Comparison of ENCODE assay signal across 11 cellular contexts in genomic region chr18:79402209-79402576, GRCh38. TPM values are rescaled to one million over a fixed set of nuclear protein-coding genes. Genes with fewer than 3 reads are reported as not detected.
DNase-seq lines count a peak whose midpoint lies in the region; ATAC-seq, FAIRE-seq and TF ChIP-seq lines count a peak whose summit lies in the region.
"Had no signal": no experiment of that assay in that cellular context is flagged by ENCODE, and none has a peak within 500 bp of the region (broad histone marks: within the 10 kb centered on the region; RNA-seq: fewer than 3 reads in every experiment).

No MANE protein-coding gene starts in this region.

- no peaks in the 10 kb centered on the region for H3K36me3 ChIP-seq in CD4-positive, CD25-positive, alpha-beta regulatory T cell (ENCODE audit: control insufficient read depth, insufficient read depth, low read length)
- H3K36me3 ChIP-seq in OCI-LY7 (ENCODE audit: insufficient read depth, low read length) (peaks cover 20% of the 10 kb centered on the region), neuronal stem cell (replicated peaks in 1 of 2; ENCODE audit: control insufficient read depth in 2 of 2, insufficient read depth in 2 of 2, low read length in 2 of 2) (no peaks in the 10 kb centered on the region)

- no peak for FAIRE-seq in frontal cortex (lab: Jason Lieb, UNC)

- CTCF ChIA-PET in OCI-LY7 (lab: Charles Lee; ENCODE audit: unreplicated experiment): interaction anchor here (0.5 kb wide), 1 partner anchor 123 kb away, joined by 4 read pairs; no protein-coding TSS in a partner anchor

- no peak overlapping the region for H3K14ac ChIP-seq in neuronal stem cell (ENCODE audit: low read length)

- peaks cover 77% of the 10 kb centered on the region for H3K4me1 ChIP-seq in CD4-positive, CD25-positive, alpha-beta regulatory T cell (ENCODE audit: control insufficient read depth, insufficient read depth, low read length, poor library complexity, severe bottlenecking)
- H3K4me1 ChIP-seq in OCI-LY7 (ENCODE audit: insufficient read depth, low read length, poor library complexity, severe bottlenecking) (peaks cover 61% of the 10 kb centered on the region), neuronal stem cell (ENCODE audit: control insufficient read depth in 2 of 2, insufficient read depth in 1 of 2, low read depth in 1 of 2, low read length in 2 of 2) (peaks cover 4 to 9% of the 10 kb centered on the region in 2 donors)

- no peak overlapping the region for H4K8ac ChIP-seq in neuronal stem cell (ENCODE audit: low read depth, low read length)

- no peaks in the 10 kb centered on the region for H3K9me3 ChIP-seq in CD4-positive, CD25-positive, alpha-beta regulatory T cell (ENCODE audit: control insufficient read depth in 2 of 2, low read length in 2 of 2)
- no peaks in the 10 kb centered on the region for H3K9me3 ChIP-seq in OCI-LY7 (ENCODE audit: low read length)
- H3K9me3 ChIP-seq in neuronal stem cell (replicated peaks in 1 of 2; ENCODE audit: control insufficient read depth in 2 of 2, insufficient read depth in 1 of 2, low read depth in 1 of 2, low read length in 2 of 2): no peaks in the 10 kb centered on the region

- H4K91ac ChIP-seq in neuronal stem cell (ENCODE audit: low read depth, low read length, poor library complexity): no peak overlapping the region

- H3K79me1 ChIP-seq in neuronal stem cell (ENCODE audit: low read depth, low read length): peaks cover 2% of the 10 kb centered on the region

- no peaks in the 10 kb centered on the region for H3K27me3 ChIP-seq in CD4-positive, CD25-positive, alpha-beta regulatory T cell (ENCODE audit: control insufficient read depth, insufficient read depth, low read length)
- peaks cover 23 to 61% (median 26%) of the 10 kb centered on the region in 3 experiments for H3K27me3 ChIP-seq in neuronal stem cell (ENCODE audit: control insufficient read depth in 3 of 3, insufficient read depth in 3 of 3, low read depth in 1 of 3, low read length in 3 of 3)

- no peak overlapping the region for H3K4ac ChIP-seq in neuronal stem cell (ENCODE audit: low read length)

- WGBS in neuronal stem cell (ENCODE audit: extremely low coverage in 2 of 2, insufficient read length in 2 of 2, insufficient replicate concordance in 1 of 2), 2 donors: no CpG with 5 or more reads among the region's 16 CpGs

- H2BK12ac ChIP-seq in neuronal stem cell (ENCODE audit: low read length): no peak overlapping the region

- H3K79me2 ChIP-seq in OCI-LY7 (ENCODE audit: insufficient read depth, low read depth, low read length): peaks cover 77% of the 10 kb centered on the region

- peak overlapping the region; percentile 60 for H3K4me3 ChIP-seq in CD4-positive, CD25-positive, alpha-beta regulatory T cell (ENCODE audit: low read depth, low read length)
- H3K4me3 ChIP-seq in OCI-LY7 (ENCODE audit: low read depth, low read length, poor library complexity, severe bottlenecking) (peak overlapping the region; percentile 73), coronary artery (no peak overlapping the region), neuronal stem cell (ENCODE audit: low read length in 2 of 2) (no peak overlapping the region)

- peak overlapping the region; percentile 6 for H3K23ac ChIP-seq in neuronal stem cell (ENCODE audit: low read depth, low read length, poor library complexity)

- no peak overlapping the region for H2BK120ac ChIP-seq in neuronal stem cell (ENCODE audit: low read depth, low read length)

- H3K27ac Mint-ChIP-seq in CD4-positive, CD25-positive, alpha-beta regulatory T cell: peak overlapping the region; percentile 94 to 100 (median 99)

- DNase-seq in CD4-positive, CD25-positive, alpha-beta regulatory T cell: no peak
- DNase-seq in OCI-LY7 (ENCODE audit: low spot score) (no peak), coronary artery (ENCODE audit: low spot score) (no peak), neuronal stem cell (ENCODE audit: low spot score) (no peak), frontal cortex (ENCODE audit: low spot score in 2 of 2) (no peak), dermis blood vessel endothelial cell (no peak)
- DNase-seq: islet precursor cell, NCI-H2227 treated with DMSO at 0.1 percent for 48 hours had no signal

- no peak overlapping the region for H3K9ac ChIP-seq in neuronal stem cell (ENCODE audit: low read depth, low read length, poor library complexity)

- POLR2A ChIA-PET in OCI-LY7 (lab: Charles Lee): no interaction called here

- 0 out of 2 replicates have a peak, but pooled peaks cover 4% of the 10 kb centered on the region for H4K20me1 ChIP-seq in OCI-LY7 (ENCODE audit: insufficient read depth, low read length)

- peak overlapping the region; percentile 80 to 96 (median 93) for H3K4me3 Mint-ChIP-seq in CD4-positive, CD25-positive, alpha-beta regulatory T cell

- H3K4me1 Mint-ChIP-seq in CD4-positive, CD25-positive, alpha-beta regulatory T cell: peaks cover 24 to 82% (median 46%) of the 10 kb centered on the region in 4 donors

- no peaks in the 10 kb centered on the region for H3K9me3 Mint-ChIP-seq in CD4-positive, CD25-positive, alpha-beta regulatory T cell

- H3K9me2 ChIP-seq in OCI-LY7 (ENCODE audit: insufficient read depth, low read length): no peaks in the 10 kb centered on the region

- H3K27ac ChIP-seq in CD4-positive, CD25-positive, alpha-beta regulatory T cell (ENCODE audit: insufficient read depth, low read length, poor library complexity, severe bottlenecking): peak overlapping the region; percentile 95
- H3K27ac ChIP-seq in OCI-LY7 (ENCODE audit: low read depth, low read length, poor library complexity, severe bottlenecking) (peak overlapping the region; percentile 76), coronary artery (peak overlapping the region; percentile 11 to 86), neuronal stem cell (replicated peaks; ENCODE audit: low read length) (no peak overlapping the region)

- no peak for TF ChIP-seq CTCF in OCI-LY7 (conservative IDR thresholded peaks at IDR 0.05; ENCODE audit: low read length)
- no peak for TF ChIP-seq CTCF in coronary artery (IDR thresholded peaks at IDR 0.05)

- intact Hi-C loops in OCI-LY7 (cut with micrococcal nuclease; ENCODE audit: unreplicated experiment): no loop called here

- peak overlapping the region; percentile 47 for H2AK5ac ChIP-seq in neuronal stem cell (ENCODE audit: low read depth, low read length)

- no peak overlapping the region for H2AFZ ChIP-seq in OCI-LY7 (ENCODE audit: low read length)
- H2AFZ ChIP-seq in neuronal stem cell (ENCODE audit: low read length): no peak overlapping the region

- H2BK15ac ChIP-seq in neuronal stem cell (ENCODE audit: low read length): peak overlapping the region; percentile 38

- peaks cover 12% of the 10 kb centered on the region for H3K27me3 Mint-ChIP-seq in CD4-positive, CD25-positive, alpha-beta regulatory T cell

- no peak for ATAC-seq in CD4-positive, CD25-positive, alpha-beta regulatory T cell (ENCODE audit: low read depth in 2 of 2)
- ATAC-seq in HG03045 (IDR thresholded peaks at IDR 0.05; ENCODE audit: unreplicated experiment): no peak
- no peak for ATAC-seq in GM21360 (IDR thresholded peaks at IDR 0.05; ENCODE audit: unreplicated experiment)

- H2BK5ac ChIP-seq in neuronal stem cell (ENCODE audit: low read length): no peak overlapping the region

- no TSS peak for BruUV-seq in OCI-LY7 (replicated peaks; lab: Mats Ljungman, UMichigan)

- peaks cover 13% of the 10 kb centered on the region for H3K36me3 Mint-ChIP-seq in CD4-positive, CD25-positive, alpha-beta regulatory T cell

- no peak overlapping the region for H3K18ac ChIP-seq in neuronal stem cell (ENCODE audit: low read length)

- H3K4me2 ChIP-seq in OCI-LY7 (ENCODE audit: low read length) (peak overlapping the region; percentile 98), neuronal stem cell (ENCODE audit: insufficient read depth, low read length, poor library complexity, severe bottlenecking) (no peak overlapping the region)

RNA-seq across cellular contexts. Expression of gene NFATC1, which starts 6.5 kb away (rescaled TPM):
- 64.7 TPM for total RNA-seq in CD4-positive, CD25-positive, alpha-beta regulatory T cell
- 10 to 100 TPM; 13.1 to 23.8 (median 19.2) TPM for polyA plus RNA-seq in CD4-positive, CD25-positive, alpha-beta regulatory T cell
- total RNA-seq in OCI-LY7 (2014; rRNA removed; shearing (Covaris generic)): 15.3 and 23.6 TPM in 2 replicates
- 50.4 and 54.3 TPM in 2 replicates for total RNA-seq in OCI-LY7 (2022)
- polyA plus RNA-seq in neuronal stem cell (2013, experiment 1 of 2): 4.7 TPM
- 5.2 TPM for polyA plus RNA-seq in neuronal stem cell (2013, experiment 2 of 2)
- 0.41 TPM for total RNA-seq in frontal cortex
- total RNA-seq in dermis blood vessel endothelial cell: 17.0 and 19.3 TPM in 2 replicates
- total RNA-seq: RPMI7951 had no signal

Comparison
In these comparisons a context has a peak if more than half of its experiments do, and no peak if none do; other contexts are left out.
1. H3K4me3 ChIP-seq: peak in CD4-positive, CD25-positive, alpha-beta regulatory T cell (single experiment) and OCI-LY7 (single experiment); none in coronary artery (single experiment) and neuronal stem cell (0 of 2).
2. RNA of gene NFATC1, which starts 6.5 kb away (total RNA-seq): 64.7 TPM in CD4-positive, CD25-positive, alpha-beta regulatory T cell (single experiment), 15.3 to 54.3 TPM in OCI-LY7 and 17.0 to 19.3 TPM in dermis blood vessel endothelial cell; 0.41 TPM in frontal cortex (single experiment); every median in the first group is over 10 times any median in the second.